Comparison of ENCODE assay signal across 29 cellular contexts in the genomic region with DNA sequence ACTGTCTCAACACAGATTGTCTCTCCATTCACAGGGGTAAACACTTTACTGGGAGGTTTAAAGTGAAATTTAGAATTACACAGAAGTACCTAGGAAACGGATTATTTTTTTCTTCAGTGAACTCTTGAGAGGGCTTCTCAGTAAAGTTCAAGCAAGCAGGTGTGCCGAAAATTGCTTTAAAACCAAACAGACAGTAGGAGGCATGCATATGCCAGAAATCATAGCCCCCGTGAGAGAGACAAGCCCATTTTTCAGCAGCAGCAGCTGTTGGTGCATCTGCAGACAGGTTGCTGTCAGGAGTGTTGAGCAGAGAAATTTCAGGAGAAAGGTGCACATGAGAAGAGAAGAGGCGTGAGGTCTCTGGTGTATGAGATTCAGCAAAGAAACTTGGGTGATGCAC.
DNase-seq lines count a peak whose midpoint lies in the region; ATAC-seq and TF ChIP-seq lines count a peak whose summit lies in the region.
"Had no signal": no experiment of that assay in that cellular context is flagged by ENCODE, and none has a peak within 500 bp of the region (broad histone marks: within the 10 kb centered on the region; RNA-seq: fewer than 3 reads in every experiment).

No MANE protein-coding gene starts in this region.

- no peaks in the 10 kb centered on the region for H3K36me3 ChIP-seq in OCI-LY3 (replicated peaks; ENCODE audit: low read depth, low read length)
- H3K36me3 ChIP-seq: adrenal gland, breast epithelium, stomach, tibial nerve had no signal

- no peaks in the 10 kb centered on the region for H3K36me3 Mint-ChIP-seq in activated T-helper 17 cell treated with anti-CD3 and anti-CD28 coated beads, Interleukin-2, amount 50 U/mL, for 72 hours (ENCODE audit: low read depth)

- H3K4me3 Mint-ChIP-seq in activated T-helper 17 cell treated with anti-CD3 and anti-CD28 coated beads, Interleukin-2, amount 50 U/mL, for 72 hours: no peak overlapping the region
- H3K4me3 Mint-ChIP-seq: CD4-positive, alpha-beta T cell had no signal

- TF ChIP-seq CTCF in OCI-LY3 (IDR thresholded peaks at IDR 0.05; ENCODE audit: low read depth, low read length): peak; percentile 55
- peak; percentile 39 for TF ChIP-seq CTCF in foreskin keratinocyte (conservative IDR thresholded peaks at IDR 0.05)

- no peak overlapping the region for H2AFZ ChIP-seq in OCI-LY3 (ENCODE audit: low read depth, low read length)
- H2AFZ ChIP-seq: GM23248 had no signal

- ATAC-seq in foreskin keratinocyte (no peak), HG03045 (IDR thresholded peaks at IDR 0.05; ENCODE audit: unreplicated experiment) (no peak)
- no peak for ATAC-seq in activated T-helper 17 cell treated with anti-CD3 and anti-CD28 coated beads, Interleukin-2, amount 50 U/mL, for 72 hours (replicated peaks)

- no peak overlapping the region for H3K27ac Mint-ChIP-seq in activated T-helper 17 cell treated with anti-CD3 and anti-CD28 coated beads, Interleukin-2, amount 50 U/mL, for 72 hours
- H3K27ac Mint-ChIP-seq: CD4-positive, alpha-beta T cell had no signal

- H3K4me1 ChIP-seq in OCI-LY3 (ENCODE audit: low read length): peaks cover 6% of the 10 kb centered on the region; the same call in 1 of the 2 replicates
- no peaks in the 10 kb centered on the region for H3K4me1 ChIP-seq in foreskin keratinocyte
- H3K4me1 ChIP-seq: adrenal gland, breast epithelium, stomach, tibial nerve had no signal

- no peak overlapping the region for H3K4me2 ChIP-seq in OCI-LY3 (ENCODE audit: low read length)

- H3K9ac ChIP-seq in OCI-LY3 (ENCODE audit: low read length): no peak overlapping the region
- H3K9ac ChIP-seq: GM23248 had no signal

- DNase-seq in DMS 273 (lab: John Stamatoyannopoulos, UW; ENCODE audit: unreplicated experiment): peak; percentile 21
- DNase-seq in DMS 273 treated with DMSO at 0.1 percent for 48 hours (lab: John Stamatoyannopoulos, UW): no peak
- DNase-seq in NCI-H1092 (lab: John Stamatoyannopoulos, UW): peak; percentile 10
- peak in 1 of 2 donors; percentile 28 for DNase-seq in foreskin keratinocyte
- DNase-seq in stimulated activated naive CD4-positive, alpha-beta T cell treated with Interleukin-2 at 50 U/mL for 16 hours (lab: John Stamatoyannopoulos, UW): no peak
- DNase-seq: activated CD4-positive, alpha-beta T cell treated with anti-CD3 and anti-CD28 coated beads for 4 hours; activated CD8-positive, alpha-beta memory T cell treated with anti-CD3 and anti-CD28 coated beads for 24 hours; activated naive CD4-positive, alpha-beta T cell; activated T-cell treated with anti-CD3 and anti-CD28 coated beads, Interleukin-2, amount 50 U/mL, for 1 hour; adrenal gland; CD4-positive, alpha-beta T cell; DMS153; glutamatergic neuron; GM23248; kidney; NCI-H1694 treated with DMSO at 0.1 percent for 48 hours; NCI-H446; stimulated activated CD4-positive, alpha-beta T cell treated with anti-CD3 and anti-CD28 coated beads, Interleukin-15, amount 100 ng/mL, for 24 hours; stomach; T-helper 2 cell had no signal

- H3K9me3 ChIP-seq in OCI-LY3 (ENCODE audit: insufficient read depth, low read length): no peaks in the 10 kb centered on the region
- H3K9me3 ChIP-seq: adrenal gland, breast epithelium, stomach, tibial nerve had no signal

- H3K27me3 Mint-ChIP-seq in activated T-helper 17 cell treated with anti-CD3 and anti-CD28 coated beads, Interleukin-2, amount 50 U/mL, for 72 hours: no peaks in the 10 kb centered on the region
- H3K27me3 Mint-ChIP-seq: CD4-positive, alpha-beta T cell had no signal

- no peaks in the 10 kb centered on the region for H3K79me2 ChIP-seq in OCI-LY3 (ENCODE audit: low read length)

- H3K27me3 ChIP-seq in OCI-LY3 (ENCODE audit: low read depth, low read length): no peaks in the 10 kb centered on the region
- no peaks in the 10 kb centered on the region for H3K27me3 ChIP-seq in foreskin keratinocyte
- H3K27me3 ChIP-seq: adrenal gland, breast epithelium, stomach, tibial nerve had no signal

- no peaks in the 10 kb centered on the region for H3K4me1 Mint-ChIP-seq in activated T-helper 17 cell treated with anti-CD3 and anti-CD28 coated beads, Interleukin-2, amount 50 U/mL, for 72 hours

- H4K20me1 ChIP-seq in OCI-LY3 (ENCODE audit: insufficient read depth, low read length): no peaks in the 10 kb centered on the region

- H3K27ac ChIP-seq in OCI-LY3 (ENCODE audit: low read length) (no peak overlapping the region), foreskin keratinocyte (no peak overlapping the region)
- H3K27ac ChIP-seq: 22Rv1, adrenal gland, breast epithelium, coronary artery, GM23248, SK-N-MC, stomach, tibial nerve had no signal

- peaks cover 13% of the 10 kb centered on the region for H3K9me3 Mint-ChIP-seq in activated T-helper 17 cell treated with anti-CD3 and anti-CD28 coated beads, Interleukin-2, amount 50 U/mL, for 72 hours
- H3K9me3 Mint-ChIP-seq: CD4-positive, alpha-beta T cell had no signal

- H3K4me3 ChIP-seq in OCI-LY3 (ENCODE audit: low read length): no peak overlapping the region
- H3K4me3 ChIP-seq: adrenal gland, breast epithelium, coronary artery, GM23248, lung, SK-N-MC, stomach, tibial nerve had no signal

Comparison
In these comparisons a context has a peak if more than half of its experiments do, and no peak if none do; other contexts are left out.
1. DNase-seq: peak in DMS 273 (single experiment) and NCI-H1092 (single experiment); none in DMS 273 treated with DMSO at 0.1 percent for 48 hours (single experiment) and stimulated activated naive CD4-positive, alpha-beta T cell treated with Interleukin-2 at 50 U/mL for 16 hours (single experiment).